In the genomic region with DNA sequence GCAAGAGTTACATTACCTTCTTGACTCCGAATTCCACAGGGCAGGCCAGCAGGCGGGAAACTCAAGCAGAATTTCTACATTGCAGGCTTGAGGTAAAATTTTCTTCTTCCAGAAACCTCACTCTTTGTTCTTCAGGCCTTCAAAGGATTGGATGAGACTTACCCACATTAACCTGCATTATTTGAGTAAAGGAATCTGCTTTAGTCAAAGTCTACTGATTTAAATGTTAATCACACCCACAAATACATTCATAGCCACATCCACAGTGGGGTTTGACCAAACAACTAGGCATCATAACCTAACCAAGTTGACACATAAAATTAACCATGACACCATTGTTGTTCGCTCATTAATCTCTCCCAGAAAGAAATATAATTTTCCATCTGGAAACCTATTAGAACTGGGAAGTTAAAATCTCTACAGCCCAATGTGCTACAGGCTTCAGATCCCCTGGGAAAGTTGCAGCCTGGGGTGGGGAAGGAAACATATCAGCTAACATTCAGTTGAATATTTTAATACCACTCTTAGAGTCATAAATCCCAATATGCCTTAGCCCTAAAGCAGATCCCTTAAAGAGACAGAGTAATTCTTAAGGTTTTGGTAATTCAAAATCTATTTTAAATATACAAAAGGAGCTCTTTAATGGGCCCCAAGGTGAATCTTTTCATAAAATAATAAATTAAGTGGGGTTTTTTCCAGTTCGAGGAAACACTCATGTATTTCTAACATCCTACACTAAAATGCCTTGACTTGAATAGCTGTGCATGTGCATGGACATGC, we compare ENCODE assay signal across 16 cellular contexts.
A peak's percentile ranks its signal among the peaks of the same experiment; 100 is the strongest.
DNase-seq lines count a peak whose midpoint lies in the region; ATAC-seq and TF ChIP-seq lines count a peak whose summit lies in the region.
"Had no signal": no experiment of that assay in that cellular context is flagged by ENCODE, and none has a peak within 500 bp of the region (broad histone marks: within the 10 kb centered on the region; RNA-seq: fewer than 3 reads in every experiment).

No MANE protein-coding gene starts in this region.

- peak overlapping the region; percentile 72 for H2AFZ ChIP-seq in neuron (ENCODE audit: low read depth, low read length)
- no peak overlapping the region for H2AFZ ChIP-seq in Karpas-422 (ENCODE audit: low read length)

- H3K4me3 ChIP-seq in SK-N-MC: peak overlapping the region; percentile 77
- H3K4me3 ChIP-seq in gastroesophageal sphincter: no peak overlapping the region
- no peak overlapping the region for H3K4me3 ChIP-seq in neuron (ENCODE audit: low read length)
- no peak overlapping the region for H3K4me3 ChIP-seq in subcutaneous abdominal adipose tissue (ENCODE audit: low read depth in 1 of 5, low read length in 5 of 5)
- H3K4me3 ChIP-seq in Karpas-422 (ENCODE audit: low read length): no peak overlapping the region

- 71 to 75% methylated on average over 4 of the region's 4 CpGs for WGBS in gastroesophageal sphincter (ENCODE audit: low coverage in 1 of 2), 2 donors

- H4K20me1 ChIP-seq in Karpas-422 (ENCODE audit: insufficient read depth, low read depth, low read length): no peaks in the 10 kb centered on the region

- H3K9ac ChIP-seq in SK-N-MC (ENCODE audit: insufficient read length) (peak overlapping the region; percentile 76), subcutaneous abdominal adipose tissue (ENCODE audit: low read length in 5 of 5) (no peak overlapping the region), Karpas-422 (ENCODE audit: low read length) (no peak overlapping the region)

- peak overlapping the region; percentile 99 for H3K27ac ChIP-seq in SK-N-MC
- peak overlapping the region; percentile 76 to 88 (median 82) for H3K27ac ChIP-seq in gastroesophageal sphincter
- peak overlapping the region; percentile 11 for H3K27ac ChIP-seq in subcutaneous abdominal adipose tissue (ENCODE audit: low read depth, low read length)
- H3K27ac ChIP-seq in Karpas-422 (ENCODE audit: low read length): no peak overlapping the region

- DNase-seq in SK-N-MC (ENCODE audit: low read depth, low spot score): peak; percentile 91
- no peak for DNase-seq in NCI-H2107 treated with DMSO at 0.1 percent for 48 hours (lab: John Stamatoyannopoulos, UW; ENCODE audit: unreplicated experiment)
- DNase-seq in Karpas-422: no peak
- no peak for DNase-seq in HK-2 (ENCODE audit: unreplicated experiment)
- no peak for DNase-seq in HuH-7.5 (ENCODE audit: low spot score)
- DNase-seq: C1 segment of cervical spinal cord, H9, NCI-H1436 treated with DMSO at 0.1 percent for 48 hours, NCI-H446, NCI-H82, Right ventricle myocardium superior had no signal

- no peak for TF ChIP-seq EP300 in gastroesophageal sphincter (IDR thresholded peaks at IDR 0.05)

- H3K27me3 ChIP-seq in gastroesophageal sphincter: no peaks in the 10 kb centered on the region
- no peaks in the 10 kb centered on the region for H3K27me3 ChIP-seq in neuron (ENCODE audit: insufficient read depth, low read length)
- no peaks in the 10 kb centered on the region for H3K27me3 ChIP-seq in subcutaneous abdominal adipose tissue (ENCODE audit: control insufficient read depth in 5 of 5, insufficient read depth in 4 of 5, low read length in 5 of 5)
- H3K27me3 ChIP-seq in Karpas-422 (ENCODE audit: low read length): peaks cover 4% of the 10 kb centered on the region; the same call in 1 of the 2 replicates

- H3K9me2 ChIP-seq in Karpas-422 (replicated peaks; ENCODE audit: insufficient read depth, low read length): no peaks in the 10 kb centered on the region

- TF ChIP-seq CTCF in gastroesophageal sphincter (IDR thresholded peaks at IDR 0.05): no peak

- H3K4me2 ChIP-seq in Karpas-422 (ENCODE audit: low read depth, low read length, poor library complexity, severe bottlenecking): no peak overlapping the region

- H3K9me3 ChIP-seq in SK-N-MC (ENCODE audit: low read depth, low read length): no peaks in the 10 kb centered on the region; the same call in 1 of the 2 replicates
- peaks cover 0 to 8% (median 0%) of the 10 kb centered on the region in 3 donors for H3K9me3 ChIP-seq in gastroesophageal sphincter
- H3K9me3 ChIP-seq in neuron (ENCODE audit: low read length): no peaks in the 10 kb centered on the region
- H3K9me3 ChIP-seq in subcutaneous abdominal adipose tissue (ENCODE audit: control insufficient read depth in 5 of 5, low read length in 5 of 5): peaks cover 0 to 4% (median 3%) of the 10 kb centered on the region in 5 donors
- no peaks in the 10 kb centered on the region for H3K9me3 ChIP-seq in Karpas-422 (ENCODE audit: low read length)

- no peaks in the 10 kb centered on the region for H3K79me2 ChIP-seq in Karpas-422 (ENCODE audit: low read length)

- no peak for TF ChIP-seq POLR2A in gastroesophageal sphincter (IDR thresholded peaks at IDR 0.05)

- H3K36me3 ChIP-seq in SK-N-MC (ENCODE audit: insufficient read depth, low read length) (peaks cover 26% of the 10 kb centered on the region), gastroesophageal sphincter (no peaks in the 10 kb centered on the region), neuron (ENCODE audit: insufficient read depth, low read length) (no peaks in the 10 kb centered on the region), subcutaneous abdominal adipose tissue (ENCODE audit: control insufficient read depth in 5 of 5, insufficient read depth in 5 of 5, low read length in 5 of 5) (no peaks in the 10 kb centered on the region), Karpas-422 (ENCODE audit: insufficient read depth, low read length) (no peaks in the 10 kb centered on the region)

- ATAC-seq in gastroesophageal sphincter: no peak
- ATAC-seq: Panc1, SK-N-SH treated with all-trans-retinoic acid at 6 μM for 48 hours had no signal

- H3K4me1 ChIP-seq in gastroesophageal sphincter: peaks cover 13 to 71% (median 20%) of the 10 kb centered on the region in 3 donors
- peaks cover 41% of the 10 kb centered on the region for H3K4me1 ChIP-seq in neuron (ENCODE audit: insufficient read depth, low read length)
- peaks cover 0 to 45% (median 18%) of the 10 kb centered on the region in 5 donors for H3K4me1 ChIP-seq in subcutaneous abdominal adipose tissue (ENCODE audit: control insufficient read depth in 5 of 5, insufficient read depth in 5 of 5, low read length in 5 of 5)
- H3K4me1 ChIP-seq in Karpas-422 (ENCODE audit: low read length): no peaks in the 10 kb centered on the region
